1 cellular context compared by ENCODE assay signal in genomic region chr22:26433805-26434204, GRCh38.
TF ChIP-seq lines count a peak whose summit lies in the region.

No MANE protein-coding gene starts in this region.

TF ChIP-seq in GM12878, 131 proteins besides CTCF, POLR2A, EP300 and RAD21:
- TF ChIP-seq MLLT1 (IDR thresholded peaks at IDR 0.05) = 0 out of 2 replicates have a peak, but pooled peaks have one; percentile 28
- no peak for TF ChIP-seq IRF3 (IDR thresholded peaks at IDR 0.05)
TF ChIP-seq in GM12878: peak in this region for 1.
